Comparison of ENCODE assay signal across 8 cellular contexts in genomic region chr1:27726173-27726793, GRCh38. TPM values are rescaled to one million over a fixed set of nuclear protein-coding genes. Genes with fewer than 3 reads are reported as not detected.
DNase-seq lines count a peak whose midpoint lies in the region; ATAC-seq lines count a peak whose summit lies in the region.

No MANE protein-coding gene starts in this region.

- POLR2A ChIA-PET in activated CD4-positive, alpha-beta T cell treated with anti-CD3 and anti-CD28 coated beads, Interleukin-2, amount 10 ng/mL, durations not matched to agents 7 days and 5 days (lab: Charles Lee), result interaction anchor here (0.6 to 1.3 kb wide), 2 partner anchors 46 to 55 kb away, joined by 3 to 4 read pairs; partner anchors contain the start of gene IFI6

- H3K27ac Mint-ChIP-seq in activated CD4-positive, alpha-beta T cell treated with anti-CD3 and anti-CD28 coated beads, Interleukin-2, amount 10 ng/mL, durations not matched to agents 7 days and 5 days, result peak overlapping the region; percentile 85
- peak overlapping the region; percentile 61 for H3K27ac Mint-ChIP-seq in stimulated activated effector memory CD8-positive, alpha-beta T cell treated with anti-CD3 and anti-CD28 coated beads, Interleukin-12 subunit alpha, Interleukin-12 subunit beta, amount 100 ng/mL, for 72 hours

- peak overlapping the region; percentile 77 for H3K4me3 ChIP-seq in H7 (ENCODE audit: insufficient read depth, low read depth, low read length)
- H3K4me3 ChIP-seq in endocrine pancreas (ENCODE audit: control insufficient read depth, insufficient read depth, low read length), result peak overlapping the region; percentile 87
- peak overlapping the region; percentile 76 for H3K4me3 ChIP-seq in mesendoderm (ENCODE audit: low read length)

- DNase-seq in NCI-H1105 (lab: John Stamatoyannopoulos, UW) (peak; percentile 20), NCI-H1105 treated with DMSO at 0.1 percent for 48 hours (lab: John Stamatoyannopoulos, UW) (no peak), H7 (peak; percentile 89), LoVo (ENCODE audit: low spot score) (peak; percentile 37), mesendoderm (peak; percentile 72)
- DNase-seq in activated CD4-positive, alpha-beta T cell treated with anti-CD3 and anti-CD28 coated beads, Interleukin-2, amount 10 ng/mL, durations not matched to agents 7 days and 5 days, result peak; percentile 47
- DNase-seq in stimulated activated effector memory CD8-positive, alpha-beta T cell treated with anti-CD3 and anti-CD28 coated beads, Interleukin-12 subunit alpha, Interleukin-12 subunit beta, amount 100 ng/mL, for 72 hours (ENCODE audit: low spot score in 2 of 2), result peak; percentile 40 to 80

- H3K27me3 ChIP-seq in H7 (ENCODE audit: control insufficient read depth, insufficient read depth, low read length) (peaks cover 3% of the 10 kb centered on the region), endocrine pancreas (ENCODE audit: control insufficient read depth, insufficient read depth, low read length) (no peaks in the 10 kb centered on the region), mesendoderm (ENCODE audit: insufficient read depth, low read length, poor library complexity) (no peaks in the 10 kb centered on the region)

- no peaks in the 10 kb centered on the region for H3K79me1 ChIP-seq in mesendoderm (ENCODE audit: low read length)

- H3K9me3 ChIP-seq in endocrine pancreas (ENCODE audit: control insufficient read depth, low read length), result no peaks in the 10 kb centered on the region

- peak overlapping the region; percentile 88 for H3K18ac ChIP-seq in mesendoderm (ENCODE audit: low read length)

- peak overlapping the region; percentile 76 for H3K27ac ChIP-seq in mesendoderm (ENCODE audit: low read depth, low read length)

- H3K4me2 ChIP-seq in mesendoderm (ENCODE audit: low read length), result peak overlapping the region; percentile 83

- no peak overlapping the region for H2AK5ac ChIP-seq in mesendoderm (ENCODE audit: low read length)

- H2BK15ac ChIP-seq in mesendoderm (replicated peaks; ENCODE audit: low read depth), result no peak overlapping the region

- no peak overlapping the region for H4K5ac ChIP-seq in mesendoderm (ENCODE audit: low read length)

- peaks cover 25% of the 10 kb centered on the region for H3K4me1 Mint-ChIP-seq in activated CD4-positive, alpha-beta T cell treated with anti-CD3 and anti-CD28 coated beads, Interleukin-2, amount 10 ng/mL, durations not matched to agents 7 days and 5 days
- peaks cover 10% of the 10 kb centered on the region for H3K4me1 Mint-ChIP-seq in stimulated activated effector memory CD8-positive, alpha-beta T cell treated with anti-CD3 and anti-CD28 coated beads, Interleukin-12 subunit alpha, Interleukin-12 subunit beta, amount 100 ng/mL, for 72 hours

- ATAC-seq in stimulated activated effector memory CD8-positive, alpha-beta T cell treated with anti-CD3 and anti-CD28 coated beads, Interleukin-12 subunit alpha, Interleukin-12 subunit beta, amount 100 ng/mL, for 72 hours, result peak; percentile 14

- no peak overlapping the region for H3K4ac ChIP-seq in mesendoderm (ENCODE audit: low read depth, low read length)

- no peak overlapping the region for H4K8ac ChIP-seq in mesendoderm (ENCODE audit: low read depth, low read length)

- no peak overlapping the region for H2BK120ac ChIP-seq in mesendoderm (ENCODE audit: low read depth, low read length)

- CTCF ChIA-PET in activated CD4-positive, alpha-beta T cell treated with anti-CD3 and anti-CD28 coated beads, Interleukin-2, amount 10 ng/mL, durations not matched to agents 7 days and 5 days (lab: Charles Lee), result interaction anchor here (0.6 to 1.8 kb wide), 25 partner anchors 9 to 754 kb away, joined by 3 to 13 read pairs (median 3); partner anchors contain the start of genes IFI6, PPP1R8 and STX12

- no peak overlapping the region for H2BK5ac ChIP-seq in mesendoderm (ENCODE audit: low read length)

- H3K36me3 Mint-ChIP-seq in activated CD4-positive, alpha-beta T cell treated with anti-CD3 and anti-CD28 coated beads, Interleukin-2, amount 10 ng/mL, durations not matched to agents 7 days and 5 days (ENCODE audit: low read depth), result peaks cover 12% of the 10 kb centered on the region
- H3K36me3 Mint-ChIP-seq in stimulated activated effector memory CD8-positive, alpha-beta T cell treated with anti-CD3 and anti-CD28 coated beads, Interleukin-12 subunit alpha, Interleukin-12 subunit beta, amount 100 ng/mL, for 72 hours, result peaks cover 31% of the 10 kb centered on the region

- H3K27me3 Mint-ChIP-seq in activated CD4-positive, alpha-beta T cell treated with anti-CD3 and anti-CD28 coated beads, Interleukin-2, amount 10 ng/mL, durations not matched to agents 7 days and 5 days, result no peaks in the 10 kb centered on the region

- no CpG with 5 or more reads among the region's 46 CpGs for WGBS in mesendoderm (ENCODE audit: extremely low coverage, insufficient coverage, low lambda C conversion rate)

- H3K36me3 ChIP-seq in H7 (replicated peaks; ENCODE audit: control insufficient read depth, insufficient read depth, low read length), result no peaks in the 10 kb centered on the region
- no peaks in the 10 kb centered on the region for H3K36me3 ChIP-seq in endocrine pancreas (ENCODE audit: control insufficient read depth, insufficient read depth, low read length)
- no peaks in the 10 kb centered on the region for H3K36me3 ChIP-seq in mesendoderm (ENCODE audit: control insufficient read depth, insufficient read depth, low read length)

- no peak overlapping the region for H3K23ac ChIP-seq in mesendoderm (ENCODE audit: low read length)

- H3K56ac ChIP-seq in mesendoderm (ENCODE audit: low read length), result peak overlapping the region; percentile 45

- no peaks in the 10 kb centered on the region for H3K79me2 ChIP-seq in mesendoderm (ENCODE audit: control insufficient read depth, insufficient read depth, low read length)

- H3K4me3 Mint-ChIP-seq in activated CD4-positive, alpha-beta T cell treated with anti-CD3 and anti-CD28 coated beads, Interleukin-2, amount 10 ng/mL, durations not matched to agents 7 days and 5 days, result peak overlapping the region; percentile 82
- peak overlapping the region; percentile 80 for H3K4me3 Mint-ChIP-seq in stimulated activated effector memory CD8-positive, alpha-beta T cell treated with anti-CD3 and anti-CD28 coated beads, Interleukin-12 subunit alpha, Interleukin-12 subunit beta, amount 100 ng/mL, for 72 hours

- no peaks in the 10 kb centered on the region for H3K9me3 Mint-ChIP-seq in activated CD4-positive, alpha-beta T cell treated with anti-CD3 and anti-CD28 coated beads, Interleukin-2, amount 10 ng/mL, durations not matched to agents 7 days and 5 days
- H3K9me3 Mint-ChIP-seq in stimulated activated effector memory CD8-positive, alpha-beta T cell treated with anti-CD3 and anti-CD28 coated beads, Interleukin-12 subunit alpha, Interleukin-12 subunit beta, amount 100 ng/mL, for 72 hours, result no peaks in the 10 kb centered on the region

- H3K4me1 ChIP-seq in endocrine pancreas (ENCODE audit: control insufficient read depth, insufficient read depth, low read length) (no peaks in the 10 kb centered on the region), mesendoderm (ENCODE audit: control insufficient read depth, low read depth, low read length) (no peaks in the 10 kb centered on the region)

- peak overlapping the region; percentile 82 for H3K9ac ChIP-seq in endocrine pancreas (ENCODE audit: control insufficient read depth, insufficient read depth, low read length)
- peak overlapping the region; percentile 87 for H3K9ac ChIP-seq in mesendoderm (ENCODE audit: low read length)

RNA-seq across cellular contexts. Expression of gene FAM76A, which starts 0.5 kb away (rescaled TPM):
- total RNA-seq in H7 (2014; rRNA removed; shearing (Covaris generic)), result 14.7 and 27.1 TPM in 2 replicates
- total RNA-seq in activated CD4-positive, alpha-beta T cell treated with anti-CD3 and anti-CD28 coated beads, Interleukin-2, amount 10 ng/mL, durations not matched to agents 7 days and 5 days, result 10 to 100 TPM; 16.8 to 18.9 TPM
- 7.5 TPM for polyA plus RNA-seq in mesendoderm (2013, experiment 1 of 2)
- polyA plus RNA-seq in mesendoderm (2013, experiment 2 of 2), result 7.3 TPM

RNA-seq across cellular contexts. Expression of gene STX12, which starts 46.7 kb away (rescaled TPM):
- 16.3 and 22.1 TPM in 2 replicates for total RNA-seq in H7 (2014; rRNA removed; shearing (Covaris generic))
- total RNA-seq in activated CD4-positive, alpha-beta T cell treated with anti-CD3 and anti-CD28 coated beads, Interleukin-2, amount 10 ng/mL, durations not matched to agents 7 days and 5 days, result 10 to 100 TPM; 25.4 to 28.7 TPM
- polyA plus RNA-seq in mesendoderm (2013, experiment 1 of 2), result 9.5 TPM
- 10.3 TPM for polyA plus RNA-seq in mesendoderm (2013, experiment 2 of 2)

RNA-seq across cellular contexts. Expression of gene IFI6, which starts 54.3 kb away (rescaled TPM):
- total RNA-seq in H7 (2014; rRNA removed; shearing (Covaris generic)), result 3.3 and 5.8 TPM in 2 replicates
- 100 to 1,000 TPM; 231 to 321 TPM for total RNA-seq in activated CD4-positive, alpha-beta T cell treated with anti-CD3 and anti-CD28 coated beads, Interleukin-2, amount 10 ng/mL, durations not matched to agents 7 days and 5 days
- polyA plus RNA-seq in mesendoderm (2013, experiment 1 of 2), result 1.1 TPM
- 1.4 TPM for polyA plus RNA-seq in mesendoderm (2013, experiment 2 of 2)

Comparison
In these comparisons a context has a peak if more than half of its experiments do, and no peak if none do; other contexts are left out.
1. RNA of gene IFI6, which starts 54.3 kb away (total RNA-seq): 231 to 321 TPM in activated CD4-positive, alpha-beta T cell treated with anti-CD3 and anti-CD28 coated beads, Interleukin-2, amount 10 ng/mL, durations not matched to agents 7 days and 5 days; 3.3 to 5.8 TPM in H7; every median in the first group is over 10 times any median in the second.
2. Peak in every context shown above with its lines, with median percentiles within 50 percentile points of each other: H3K4me3 ChIP-seq.